Comparison of ENCODE assay signal across 1 cellular context in genomic region chr5:60811105-60811504, GRCh38.
TF ChIP-seq lines count a peak whose summit lies in the region.

No MANE protein-coding gene starts in this region.

TF ChIP-seq in HepG2, 621 proteins besides CTCF, POLR2A, EP300 and RAD21 (continued from another document):
- no peak for TF ChIP-seq MTERF4 (CRISPR knock-in tag; IDR thresholded peaks at IDR 0.05)
- no peak for TF ChIP-seq RFX1 (IDR thresholded peaks at IDR 0.05)
- no peak for TF ChIP-seq KDM2A (CRISPR knock-in tag; IDR thresholded peaks at IDR 0.05; ENCODE audit: borderline replicate concordance, low read depth)
- TF ChIP-seq TAF15 (IDR thresholded peaks at IDR 0.05; ENCODE audit: low read depth, low read length, poor library complexity, severe bottlenecking): no peak
- TF ChIP-seq ZNF567 (CRISPR knock-in tag; IDR thresholded peaks at IDR 0.05; ENCODE audit: borderline replicate concordance): no peak
- no peak for TF ChIP-seq ZBTB21 (CRISPR knock-in tag; IDR thresholded peaks at IDR 0.05)
- no peak for TF ChIP-seq MBD4 (IDR thresholded peaks at IDR 0.05; ENCODE audit: borderline replicate concordance, low read length)
